ENCODE assay signal across 18 cellular contexts in the genomic region with DNA sequence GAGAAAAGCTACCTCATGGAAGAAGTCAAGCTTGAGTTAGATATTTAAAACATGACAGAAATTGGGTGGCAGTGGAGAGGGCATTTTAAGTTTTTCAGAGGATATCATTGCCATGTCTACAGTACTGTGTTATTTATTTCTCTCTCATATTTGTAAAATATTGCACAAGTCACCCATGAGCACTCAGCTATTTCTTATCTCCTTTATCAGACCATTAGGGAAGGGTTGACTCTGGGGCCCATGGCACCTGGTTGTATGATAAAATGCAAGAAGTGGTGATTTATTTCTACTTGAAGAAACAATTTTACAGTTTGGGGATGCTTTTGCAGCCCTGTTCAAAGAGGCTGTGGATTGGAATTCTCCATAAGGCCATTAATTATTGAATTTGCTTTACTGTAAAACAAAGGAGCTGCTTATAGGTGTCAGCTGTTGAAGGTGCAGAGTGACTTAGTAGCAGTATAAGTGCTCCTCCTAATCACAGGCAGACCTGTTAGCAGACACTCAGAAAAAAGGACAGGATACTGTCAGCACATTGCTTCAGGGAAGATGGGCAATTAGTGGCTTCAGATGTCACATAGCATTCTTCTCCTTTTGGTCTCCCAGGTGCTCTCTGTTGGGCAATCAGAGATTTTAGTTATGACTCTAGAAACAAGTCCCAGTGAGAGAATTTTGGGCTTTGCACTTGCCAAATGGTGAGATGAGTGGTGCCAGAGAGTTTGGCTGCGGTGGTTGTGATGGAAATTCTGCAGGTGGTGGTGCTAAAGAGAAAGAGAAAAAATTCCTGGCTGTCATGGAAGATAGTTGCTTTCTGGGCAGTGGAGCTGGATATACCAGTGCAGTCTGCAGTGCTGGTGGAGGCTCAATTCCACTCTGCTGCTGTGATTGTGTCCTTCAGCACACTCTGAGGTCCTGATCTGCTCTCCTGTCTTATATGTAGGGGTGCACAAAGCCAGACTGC.
DNase-seq lines count a peak whose midpoint lies in the region; ATAC-seq and TF ChIP-seq lines count a peak whose summit lies in the region.
"Had no signal": no experiment of that assay in that cellular context is flagged by ENCODE, and none has a peak within 500 bp of the region (broad histone marks: within the 10 kb centered on the region; RNA-seq: fewer than 3 reads in every experiment).

No MANE protein-coding gene starts in this region.

- peak overlapping the region; percentile 84 for H3K27ac Mint-ChIP-seq in glutamatergic neuron (ENCODE audit: unreplicated experiment)
- H3K27ac Mint-ChIP-seq: H9, T-helper 17 cell had no signal

- peaks cover 49% of the 10 kb centered on the region for H3K9me3 Mint-ChIP-seq in glutamatergic neuron (ENCODE audit: unreplicated experiment)
- H3K9me3 Mint-ChIP-seq: H9 had no signal

- H3K4me3 Mint-ChIP-seq in glutamatergic neuron (ENCODE audit: unreplicated experiment), result peak overlapping the region; percentile 67
- H3K4me3 Mint-ChIP-seq: H9, T-helper 17 cell had no signal

- intact Hi-C loops in left ventricle myocardium superior (cut with micrococcal nuclease), result no loop called here
- intact Hi-C loops in left cardiac atrium (cut with DNase I), result no loop called here

- peak; percentile 60 for ATAC-seq in left ventricle myocardium superior
- ATAC-seq in left cardiac atrium, result no peak
- no peak for ATAC-seq in GM21381 (IDR thresholded peaks at IDR 0.05; ENCODE audit: unreplicated experiment)
- ATAC-seq in GM19452 (IDR thresholded peaks at IDR 0.05; ENCODE audit: unreplicated experiment), result no peak
- ATAC-seq: HepG2, T-helper 17 cell had no signal

- DNase-seq in left ventricle myocardium superior, result no peak
- DNase-seq in left cardiac atrium, result no peak
- DNase-seq in NCI-H524 treated with DMSO at 0.1 percent for 48 hours (lab: John Stamatoyannopoulos, UW), result peak; percentile 9
- DNase-seq in glutamatergic neuron, result no peak
- no peak for DNase-seq in stimulated activated CD4-positive, alpha-beta T cell treated with anti-CD3 and anti-CD28 coated beads, Interleukin-4, amount 100 ng/mL, for 24 hours
- DNase-seq: ACHN, DMS79 treated with DMSO at 0.1 percent for 48 hours, H9, KBM-7, MV-4-11, NCI-H1436 treated with DMSO at 0.1 percent for 48 hours, NCI-H446 treated with DMSO at 0.1 percent for 48 hours, NCI-H774, RPMI8226, T-helper 17 cell had no signal

- no peak for TF ChIP-seq CTCF in glutamatergic neuron (IDR thresholded peaks at IDR 0.05; ENCODE audit: partially characterized antibody, unreplicated experiment)

- H3K27me3 Mint-ChIP-seq in glutamatergic neuron (ENCODE audit: unreplicated experiment), result peaks cover 37% of the 10 kb centered on the region

- H3K4me1 Mint-ChIP-seq in glutamatergic neuron (ENCODE audit: low read depth, unreplicated experiment), result peaks cover 78% of the 10 kb centered on the region
- H3K4me1 Mint-ChIP-seq: T-helper 17 cell had no signal

- H3K36me3 Mint-ChIP-seq in glutamatergic neuron (ENCODE audit: unreplicated experiment), result peaks cover 6% of the 10 kb centered on the region
